ENCODE assay signal across 9 cellular contexts in the genomic region with DNA sequence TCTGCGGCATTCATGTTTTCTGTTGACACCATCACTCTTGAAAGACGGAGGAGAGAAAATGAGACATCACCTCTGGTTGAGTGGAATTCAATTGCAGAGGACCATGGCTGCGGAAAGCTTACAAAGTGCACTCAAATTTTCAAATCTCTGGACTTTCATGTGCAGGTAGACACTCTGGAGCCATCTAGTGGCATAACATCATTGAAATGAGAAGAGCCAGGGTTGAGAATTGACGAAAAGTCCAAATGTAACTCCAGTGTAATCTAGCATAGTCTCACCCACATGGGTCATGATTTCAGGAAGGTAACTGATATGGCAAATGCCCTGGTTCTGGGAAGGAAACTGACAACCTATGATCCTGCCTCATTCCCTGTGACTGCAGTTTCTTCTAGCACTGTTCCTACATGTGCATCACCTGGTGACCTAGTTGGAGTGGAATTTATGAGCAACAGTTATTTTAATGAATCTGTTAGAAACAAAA.
A peak's percentile ranks its signal among the peaks of the same experiment; 100 is the strongest.
DNase-seq lines count a peak whose midpoint lies in the region; ATAC-seq and TF ChIP-seq lines count a peak whose summit lies in the region.
"Had no signal": no experiment of that assay in that cellular context is flagged by ENCODE, and none has a peak within 500 bp of the region (broad histone marks: within the 10 kb centered on the region; RNA-seq: fewer than 3 reads in every experiment).

No MANE protein-coding gene starts in this region.

- intact Hi-C loops in OCI-LY7 (cut with micrococcal nuclease; ENCODE audit: unreplicated experiment), result no loop called here
- intact Hi-C loops in testis (cut with DNase I; ENCODE audit: low total_unique reads), result no loop called here
- intact Hi-C loops in CD8-positive, alpha-beta T cell (cut with DNase I, micrococcal nuclease), result no loop called here

- no peak overlapping the region for H2BK15ac ChIP-seq in H9 (ENCODE audit: low read depth, low read length)

- no peaks in the 10 kb centered on the region for H3K23me2 ChIP-seq in H9 (ENCODE audit: insufficient read length, low read depth, low read length, poor library complexity, severe bottlenecking)

- H4K5ac ChIP-seq in H9 (ENCODE audit: insufficient read length, low read depth, low read length), result no peak overlapping the region

- H2AFZ ChIP-seq in H9 (ENCODE audit: low read length), result no peak overlapping the region
- no peak overlapping the region for H2AFZ ChIP-seq in OCI-LY7 (ENCODE audit: low read length)

- H3K36me3 Mint-ChIP-seq in H9 (ENCODE audit: insufficient read depth in 1 of 3, low read depth in 3 of 3), result no peaks in the 10 kb centered on the region
- no peaks in the 10 kb centered on the region for H3K36me3 Mint-ChIP-seq in CD8-positive, alpha-beta T cell

- no peak overlapping the region for H3K27ac Mint-ChIP-seq in H9
- H3K27ac Mint-ChIP-seq in CD8-positive, alpha-beta T cell, result no peak overlapping the region

- H3K79me1 ChIP-seq in H9 (ENCODE audit: insufficient read depth, low read depth, low read length, poor library complexity, severe bottlenecking), result no peaks in the 10 kb centered on the region

- no peak for ATAC-seq in HG03097 (IDR thresholded peaks at IDR 0.05; ENCODE audit: low FRiP score, unreplicated experiment)
- no peak for ATAC-seq in CD8-positive, alpha-beta T cell

- H3K4me2 ChIP-seq in H9 (ENCODE audit: insufficient read depth, insufficient read length, low read length) (no peak overlapping the region), OCI-LY7 (ENCODE audit: low read length) (no peak overlapping the region)

- H2BK120ac ChIP-seq in H9 (ENCODE audit: low read depth, low read length, poor library complexity, severe bottlenecking), result no peak overlapping the region

- H3T11ph ChIP-seq in H9 (ENCODE audit: low read length), result no peak overlapping the region

- H3K79me2 ChIP-seq in H9 (ENCODE audit: insufficient read depth, low read length) (no peaks in the 10 kb centered on the region), OCI-LY7 (ENCODE audit: insufficient read depth, low read depth, low read length) (no peaks in the 10 kb centered on the region)

- no peaks in the 10 kb centered on the region for H3K9me3 Mint-ChIP-seq in H9
- peaks cover 10% of the 10 kb centered on the region for H3K9me3 Mint-ChIP-seq in CD8-positive, alpha-beta T cell

- no peak overlapping the region for H4K91ac ChIP-seq in H9 (ENCODE audit: insufficient read length, low read depth, low read length)

- no TSS peak for BruUV-seq in OCI-LY7 (replicated peaks; lab: Mats Ljungman, UMichigan)

- no CpG with 5 or more reads among the region's 4 CpGs for WGBS in H9 (ENCODE audit: extremely low coverage, insufficient read length, low lambda C conversion rate)
- 41 to 50% methylated on average over 3 to 4 of the region's 4 CpGs for WGBS in testis, 2 donors

- no peaks in the 10 kb centered on the region for H3K27me3 Mint-ChIP-seq in H9 (ENCODE audit: low read depth)
- no peaks in the 10 kb centered on the region for H3K27me3 Mint-ChIP-seq in CD8-positive, alpha-beta T cell (ENCODE audit: low read depth)

- H3K9ac ChIP-seq in H9 (ENCODE audit: extremely low read depth, insufficient read length, low read length), result no peak overlapping the region

- H3K4me1 ChIP-seq in H9 (ENCODE audit: insufficient read depth, low read length) (no peaks in the 10 kb centered on the region; the same call in 1 of the 2 replicates), OCI-LY7 (ENCODE audit: insufficient read depth, low read length, poor library complexity, severe bottlenecking) (no peaks in the 10 kb centered on the region), testis (no peaks in the 10 kb centered on the region)
- H3K4me1 ChIP-seq in CD8-positive, alpha-beta T cell (ENCODE audit: insufficient read depth, low read length), result no peaks in the 10 kb centered on the region
- H3K4me1 ChIP-seq: upper lobe of left lung had no signal

- no peak overlapping the region for H2BK12ac ChIP-seq in H9 (ENCODE audit: insufficient read length, low read depth, low read length)

- H3K23ac ChIP-seq in H9 (ENCODE audit: insufficient read length, low read depth, low read length), result no peak overlapping the region

- no peak overlapping the region for H3K14ac ChIP-seq in H9 (ENCODE audit: insufficient read depth, low read length)

- H3K4ac ChIP-seq in H9 (ENCODE audit: low read depth, low read length), result no peak overlapping the region

- no peak overlapping the region for H3K56ac ChIP-seq in H9 (ENCODE audit: insufficient read length, low read depth, low read length)

- no peaks in the 10 kb centered on the region for H3K9me2 ChIP-seq in OCI-LY7 (ENCODE audit: insufficient read depth, low read length)

- no peak overlapping the region for H3K4me3 Mint-ChIP-seq in H9
- no peak overlapping the region for H3K4me3 Mint-ChIP-seq in CD8-positive, alpha-beta T cell

- H2BK5ac ChIP-seq in H9 (ENCODE audit: insufficient read length, low read length), result no peak overlapping the region

- no peaks in the 10 kb centered on the region for H3K9me3 ChIP-seq in H9 (ENCODE audit: control insufficient read depth, low read depth, low read length)
- no peaks in the 10 kb centered on the region for H3K9me3 ChIP-seq in OCI-LY7 (ENCODE audit: low read length)
- no peaks in the 10 kb centered on the region for H3K9me3 ChIP-seq in testis
- H3K9me3 ChIP-seq in CD8-positive, alpha-beta T cell (ENCODE audit: low read length), result no peaks in the 10 kb centered on the region
- H3K9me3 ChIP-seq: upper lobe of left lung had no signal

- H3K27ac ChIP-seq in H9 (ENCODE audit: insufficient read length, low read depth, low read length), result no peak overlapping the region
- H3K27ac ChIP-seq in OCI-LY7 (ENCODE audit: low read depth, low read length, poor library complexity, severe bottlenecking), result no peak overlapping the region
- no peak overlapping the region for H3K27ac ChIP-seq in testis
- no peak overlapping the region for H3K27ac ChIP-seq in CD8-positive, alpha-beta T cell (ENCODE audit: low read depth, low read length)
- H3K27ac ChIP-seq: upper lobe of left lung had no signal

- no peak for TF ChIP-seq POLR2A in testis (IDR thresholded peaks at IDR 0.05)

- no peaks in the 10 kb centered on the region for H3K4me1 Mint-ChIP-seq in H9
- no peaks in the 10 kb centered on the region for H3K4me1 Mint-ChIP-seq in CD8-positive, alpha-beta T cell (ENCODE audit: low read depth)

- POLR2A ChIA-PET in OCI-LY7 (lab: Charles Lee), result interaction anchor here (0.6 kb wide), 1 partner anchor 689 kb away, joined by 3 read pairs; no protein-coding TSS in a partner anchor
- POLR2A ChIA-PET in CD8-positive, alpha-beta T cell (lab: Charles Lee), result no interaction called here

- H4K8ac ChIP-seq in H9 (replicated peaks; ENCODE audit: insufficient read length, low read depth, low read length), result no peak overlapping the region

- H2BK20ac ChIP-seq in H9 (ENCODE audit: low read depth, low read length, poor library complexity, severe bottlenecking), result no peak overlapping the region

- no peak overlapping the region for H2AK5ac ChIP-seq in H9 (ENCODE audit: insufficient read length, low read length)

- no peaks in the 10 kb centered on the region for H3K36me3 ChIP-seq in OCI-LY7 (ENCODE audit: insufficient read depth, low read length)
- H3K36me3 ChIP-seq in testis (ENCODE audit: low read depth, missing control alignments), result no peaks in the 10 kb centered on the region
- H3K36me3 ChIP-seq in CD8-positive, alpha-beta T cell (ENCODE audit: insufficient read depth, low read length), result no peaks in the 10 kb centered on the region
- H3K36me3 ChIP-seq: upper lobe of left lung had no signal

- H3K27me3 ChIP-seq in H9 (ENCODE audit: insufficient read depth, low read length), result no peaks in the 10 kb centered on the region
- no peaks in the 10 kb centered on the region for H3K27me3 ChIP-seq in testis
- H3K27me3 ChIP-seq in CD8-positive, alpha-beta T cell (ENCODE audit: insufficient read depth, low read length), result no peaks in the 10 kb centered on the region
- H3K27me3 ChIP-seq: upper lobe of left lung had no signal

- no peaks in the 10 kb centered on the region for H4K20me1 ChIP-seq in H9 (ENCODE audit: control insufficient read depth, insufficient read depth, insufficient read length)
- H4K20me1 ChIP-seq in OCI-LY7 (ENCODE audit: insufficient read depth, low read length), result no peaks in the 10 kb centered on the region

- CTCF ChIA-PET in OCI-LY7 (lab: Charles Lee; ENCODE audit: unreplicated experiment), result no interaction called here
- CTCF ChIA-PET in CD8-positive, alpha-beta T cell (lab: Charles Lee), result interaction anchor here (0.8 kb wide), 1 partner anchor 24 kb away, joined by 3 read pairs; no protein-coding TSS in a partner anchor

- peak; percentile 61 for TF ChIP-seq CTCF in H9 (conservative IDR thresholded peaks at IDR 0.05)
- TF ChIP-seq CTCF in OCI-LY7 (conservative IDR thresholded peaks at IDR 0.05; ENCODE audit: low read length), result peak; percentile 75
- TF ChIP-seq CTCF in fibroblast of mammary gland (conservative IDR thresholded peaks at IDR 0.05; ENCODE audit: control insufficient read depth, insufficient read depth, low read depth, low read length), result peak; percentile 73
- TF ChIP-seq CTCF in testis (IDR thresholded peaks at IDR 0.05), result peak; percentile 20 to 37 (median 29)
- no peak for TF ChIP-seq CTCF in CD8-positive, alpha-beta T cell (IDR thresholded peaks at IDR 0.05)

- H3K4me3 ChIP-seq in OCI-LY7 (ENCODE audit: low read depth, low read length, poor library complexity, severe bottlenecking), result no peak overlapping the region
- H3K4me3 ChIP-seq in fibroblast of mammary gland (ENCODE audit: control insufficient read depth, low read depth, low read length), result no peak overlapping the region
- no peak overlapping the region for H3K4me3 ChIP-seq in testis
- H3K4me3 ChIP-seq in CD8-positive, alpha-beta T cell (ENCODE audit: low read depth, low read length), result no peak overlapping the region
- H3K4me3 ChIP-seq: upper lobe of left lung had no signal

- peak; percentile 10 for DNase-seq in COR-L47 (lab: John Stamatoyannopoulos, UW)
- DNase-seq in H9, result no peak
- peak; percentile 19 for DNase-seq in OCI-LY7 (ENCODE audit: low spot score)
- DNase-seq in fibroblast of mammary gland (ENCODE audit: low read depth), result peak; percentile 61
- peak; percentile 17 for DNase-seq in testis
- DNase-seq in stimulated activated CD4-positive, alpha-beta T cell treated with anti-CD3 and anti-CD28 coated beads, Interleukin-12 subunit alpha, Interleukin-12 subunit beta, amount 100 ng/mL, for 4 hours, result no peak
- DNase-seq in CD8-positive, alpha-beta T cell, result no peak
- DNase-seq: upper lobe of left lung had no signal

- H3K18ac ChIP-seq in H9 (ENCODE audit: insufficient read length, low read depth, low read length), result no peak overlapping the region

Comparison
In these comparisons a context has a peak if more than half of its experiments do, and no peak if none do; other contexts are left out.
1. DNase-seq: peak in COR-L47 (single experiment), OCI-LY7 (single experiment), fibroblast of mammary gland (single experiment) and testis (single experiment); none in H9 (single experiment), stimulated activated CD4-positive, alpha-beta T cell treated with anti-CD3 and anti-CD28 coated beads, Interleukin-12 subunit alpha, Interleukin-12 subunit beta, amount 100 ng/mL, for 4 hours (single experiment) and CD8-positive, alpha-beta T cell (0 of 7).